1 cellular context compared by ENCODE assay signal in the genomic region with DNA sequence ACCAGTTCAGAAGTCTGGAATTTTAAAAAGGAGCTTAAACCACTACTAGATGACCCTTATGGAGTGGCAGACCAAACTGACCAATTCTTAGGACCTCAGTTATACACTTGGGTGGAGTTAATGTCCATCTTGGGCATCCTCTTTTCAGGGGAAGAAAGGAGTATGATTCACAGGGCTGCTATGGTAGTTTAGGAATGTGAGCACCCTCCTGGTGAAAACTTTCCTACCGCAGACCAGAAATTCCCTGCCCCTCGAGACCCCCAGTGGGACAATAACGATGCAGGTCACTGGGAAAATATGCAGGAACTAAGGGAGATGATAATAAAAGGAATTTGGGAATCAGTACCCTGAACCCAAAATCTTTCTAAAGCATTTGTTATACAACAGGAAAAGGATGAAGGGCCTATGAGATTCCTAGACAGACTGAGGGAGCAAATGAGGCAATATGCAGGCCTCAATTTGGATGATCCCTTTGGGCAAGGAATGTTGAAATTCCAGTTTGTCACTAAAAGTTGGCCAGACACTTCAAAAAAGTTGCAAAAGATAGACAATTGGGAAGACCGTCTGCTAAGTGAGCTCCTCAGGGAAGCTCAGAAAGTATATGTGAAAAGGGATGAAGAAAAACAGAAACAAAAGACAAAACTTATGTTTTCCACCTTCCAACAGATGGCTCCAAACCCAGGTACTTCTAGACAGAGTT.
TF ChIP-seq lines count a peak whose summit lies in the region.

No MANE protein-coding gene starts in this region.

TF ChIP-seq in K562, 482 proteins besides CTCF, POLR2A, EP300 and RAD21:
- TF ChIP-seq, protein P1, sequence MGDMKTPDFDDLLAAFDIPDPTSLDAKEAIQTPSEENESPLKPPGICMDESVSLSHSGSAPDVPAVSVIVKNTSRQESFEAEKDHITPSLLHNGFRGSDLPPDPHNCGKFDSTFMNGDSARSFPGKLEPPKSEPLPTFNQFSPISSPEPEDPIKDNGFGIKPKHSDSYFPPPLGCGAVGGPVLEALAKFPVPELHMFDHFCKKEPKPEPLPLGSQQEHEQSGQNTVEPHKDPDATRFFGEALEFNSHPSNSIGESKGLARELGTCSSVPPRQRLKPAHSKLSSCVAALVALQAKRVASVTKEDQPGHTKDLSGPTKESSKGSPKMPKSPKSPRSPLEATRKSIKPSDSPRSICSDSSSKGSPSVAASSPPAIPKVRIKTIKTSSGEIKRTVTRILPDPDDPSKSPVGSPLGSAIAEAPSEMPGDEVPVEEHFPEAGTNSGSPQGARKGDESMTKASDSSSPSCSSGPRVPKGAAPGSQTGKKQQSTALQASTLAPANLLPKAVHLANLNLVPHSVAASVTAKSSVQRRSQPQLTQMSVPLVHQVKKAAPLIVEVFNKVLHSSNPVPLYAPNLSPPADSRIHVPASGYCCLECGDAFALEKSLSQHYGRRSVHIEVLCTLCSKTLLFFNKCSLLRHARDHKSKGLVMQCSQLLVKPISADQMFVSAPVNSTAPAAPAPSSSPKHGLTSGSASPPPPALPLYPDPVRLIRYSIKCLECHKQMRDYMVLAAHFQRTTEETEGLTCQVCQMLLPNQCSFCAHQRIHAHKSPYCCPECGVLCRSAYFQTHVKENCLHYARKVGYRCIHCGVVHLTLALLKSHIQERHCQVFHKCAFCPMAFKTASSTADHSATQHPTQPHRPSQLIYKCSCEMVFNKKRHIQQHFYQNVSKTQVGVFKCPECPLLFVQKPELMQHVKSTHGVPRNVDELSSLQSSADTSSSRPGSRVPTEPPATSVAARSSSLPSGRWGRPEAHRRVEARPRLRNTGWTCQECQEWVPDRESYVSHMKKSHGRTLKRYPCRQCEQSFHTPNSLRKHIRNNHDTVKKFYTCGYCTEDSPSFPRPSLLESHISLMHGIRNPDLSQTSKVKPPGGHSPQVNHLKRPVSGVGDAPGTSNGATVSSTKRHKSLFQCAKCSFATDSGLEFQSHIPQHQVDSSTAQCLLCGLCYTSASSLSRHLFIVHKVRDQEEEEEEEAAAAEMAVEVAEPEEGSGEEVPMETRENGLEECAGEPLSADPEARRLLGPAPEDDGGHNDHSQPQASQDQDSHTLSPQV (IDR thresholded peaks at IDR 0.05) = peak; percentile 39; the same call in 1 of the 2 replicates
- TF ChIP-seq, protein P2, sequence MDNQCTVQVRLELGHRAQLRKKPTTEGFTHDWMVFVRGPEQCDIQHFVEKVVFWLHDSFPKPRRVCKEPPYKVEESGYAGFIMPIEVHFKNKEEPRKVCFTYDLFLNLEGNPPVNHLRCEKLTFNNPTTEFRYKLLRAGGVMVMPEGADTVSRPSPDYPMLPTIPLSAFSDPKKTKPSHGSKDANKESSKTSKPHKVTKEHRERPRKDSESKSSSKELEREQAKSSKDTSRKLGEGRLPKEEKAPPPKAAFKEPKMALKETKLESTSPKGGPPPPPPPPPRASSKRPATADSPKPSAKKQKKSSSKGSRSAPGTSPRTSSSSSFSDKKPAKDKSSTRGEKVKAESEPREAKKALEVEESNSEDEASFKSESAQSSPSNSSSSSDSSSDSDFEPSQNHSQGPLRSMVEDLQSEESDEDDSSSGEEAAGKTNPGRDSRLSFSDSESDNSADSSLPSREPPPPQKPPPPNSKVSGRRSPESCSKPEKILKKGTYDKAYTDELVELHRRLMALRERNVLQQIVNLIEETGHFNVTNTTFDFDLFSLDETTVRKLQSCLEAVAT (IDR thresholded peaks at IDR 0.05) = peak in 1 of 2 experiments; percentile 48; a peak in 1 of 4 replicates
